In genomic region chr3:179660872-179661271, GRCh38 we compare ENCODE assay signal across 1 cellular context.
A peak's percentile ranks its signal among the peaks of the same experiment; 100 is the strongest.
TF ChIP-seq lines count a peak whose summit lies in the region.

No MANE protein-coding gene starts in this region.

TF ChIP-seq in HepG2, 621 proteins besides CTCF, POLR2A, EP300 and RAD21:
- TF ChIP-seq ZNF747 (CRISPR knock-in tag; IDR thresholded peaks at IDR 0.05; ENCODE audit: borderline replicate concordance) (no peak), ATF7 (IDR thresholded peaks at IDR 0.05) (peak; percentile 48; the same call in 1 of the 2 replicates), ATF7 (CRISPR knock-in tag; IDR thresholded peaks at IDR 0.05) (no peak)
TF ChIP-seq in HepG2: peak in this region for 1.
